ENCODE assay signal across 10 cellular contexts in genomic region chr7:47937065-47937687, GRCh38. TPM values are rescaled to one million over a fixed set of nuclear protein-coding genes. Genes with fewer than 3 reads are reported as not detected.
DNase-seq lines count a peak whose midpoint lies in the region; TF ChIP-seq lines count a peak whose summit lies in the region.
"Had no signal": no experiment of that assay in that cellular context is flagged by ENCODE, and none has a peak within 500 bp of the region (broad histone marks: within the 10 kb centered on the region; RNA-seq: fewer than 3 reads in every experiment).

No MANE protein-coding gene starts in this region.

- POLR2A ChIA-PET in activated CD4-positive, alpha-beta T cell treated with anti-CD3 and anti-CD28 coated beads, Interleukin-2, amount 10 ng/mL, durations not matched to agents 7 days and 5 days (lab: Charles Lee) = no interaction called here

- DNase-seq in activated CD4-positive, alpha-beta T cell treated with anti-CD3 and anti-CD28 coated beads, Interleukin-2, amount 10 ng/mL, durations not matched to agents 7 days and 5 days = peak; percentile 8
- DNase-seq in activated CD4-positive, alpha-beta T cell treated with anti-CD3 and anti-CD28 coated beads, Interleukin-2, amount 50 U/mL, for 1 hour = no peak
- DNase-seq in H7 (peak; percentile 64), NAMALWA (ENCODE audit: low spot score) (peak; percentile 91), coronary artery (ENCODE audit: low spot score) (no peak), SK-N-DZ (ENCODE audit: low spot score) (no peak), glomerular visceral epithelial cell (ENCODE audit: extremely low spot score) (no peak)
- peak; percentile 45 for DNase-seq in stimulated activated CD8-positive, alpha-beta memory T cell treated with anti-CD3 and anti-CD28 coated beads, Interleukin-4, amount 100 ng/mL, for 48 hours
- DNase-seq: NCI-H2029 had no signal

- H3K4me3 ChIP-seq in H7 (ENCODE audit: insufficient read depth, low read depth, low read length) (no peak overlapping the region), coronary artery (no peak overlapping the region)
- H3K4me3 ChIP-seq: thoracic aorta had no signal

- no peaks in the 10 kb centered on the region for H3K36me3 Mint-ChIP-seq in activated CD4-positive, alpha-beta T cell treated with anti-CD3 and anti-CD28 coated beads, Interleukin-2, amount 10 ng/mL, durations not matched to agents 7 days and 5 days (ENCODE audit: low read depth)

- no peaks in the 10 kb centered on the region for H3K27me3 ChIP-seq in H7 (ENCODE audit: control insufficient read depth, insufficient read depth, low read length)

- H3K9me3 Mint-ChIP-seq in activated CD4-positive, alpha-beta T cell treated with anti-CD3 and anti-CD28 coated beads, Interleukin-2, amount 10 ng/mL, durations not matched to agents 7 days and 5 days = no peaks in the 10 kb centered on the region

- H3K36me3 ChIP-seq in H7 (replicated peaks; ENCODE audit: control insufficient read depth, insufficient read depth, low read length) = no peaks in the 10 kb centered on the region
- H3K36me3 ChIP-seq: thoracic aorta had no signal

- H3K4me1 Mint-ChIP-seq in activated CD4-positive, alpha-beta T cell treated with anti-CD3 and anti-CD28 coated beads, Interleukin-2, amount 10 ng/mL, durations not matched to agents 7 days and 5 days = peaks cover 9% of the 10 kb centered on the region

- peak overlapping the region; percentile 43 for H3K27ac Mint-ChIP-seq in activated CD4-positive, alpha-beta T cell treated with anti-CD3 and anti-CD28 coated beads, Interleukin-2, amount 10 ng/mL, durations not matched to agents 7 days and 5 days

- H3K27ac ChIP-seq in coronary artery = no peak overlapping the region
- H3K27ac ChIP-seq: thoracic aorta had no signal

- no peak overlapping the region for H3K4me3 Mint-ChIP-seq in activated CD4-positive, alpha-beta T cell treated with anti-CD3 and anti-CD28 coated beads, Interleukin-2, amount 10 ng/mL, durations not matched to agents 7 days and 5 days

- TF ChIP-seq CTCF in coronary artery (IDR thresholded peaks at IDR 0.05) = no peak

- no peaks in the 10 kb centered on the region for H3K27me3 Mint-ChIP-seq in activated CD4-positive, alpha-beta T cell treated with anti-CD3 and anti-CD28 coated beads, Interleukin-2, amount 10 ng/mL, durations not matched to agents 7 days and 5 days

- CTCF ChIA-PET in activated CD4-positive, alpha-beta T cell treated with anti-CD3 and anti-CD28 coated beads, Interleukin-2, amount 10 ng/mL, durations not matched to agents 7 days and 5 days (lab: Charles Lee) = interaction anchor here (1.2 to 2.0 kb wide), 2 partner anchors 173 to 184 kb away, joined by 3 to 5 read pairs; no protein-coding TSS in a partner anchor

RNA-seq across cellular contexts. Expression of gene PKD1L1, which starts 11.1 kb away (rescaled TPM):
- under 1 TPM; 0.08 to 0.12 TPM for total RNA-seq in activated CD4-positive, alpha-beta T cell treated with anti-CD3 and anti-CD28 coated beads, Interleukin-2, amount 10 ng/mL, durations not matched to agents 7 days and 5 days
- 0.07 and 0.15 TPM in 2 replicates for total RNA-seq in H7 (2014; rRNA removed; shearing (Covaris generic))
- polyA plus RNA-seq in SK-N-DZ (2014; cell fraction: cytosol; rRNA removed) = 0.01 and 0.05 TPM in 2 replicates
- 0.05 TPM in 1 of 2 replicates, not detected in the other for polyA plus RNA-seq in SK-N-DZ (2014; cell fraction: nucleus; rRNA removed)

RNA-seq across cellular contexts. Expression of gene HUS1, which starts 42.2 kb away (rescaled TPM):
- 10 to 100 TPM; 38.5 to 39.4 TPM for total RNA-seq in activated CD4-positive, alpha-beta T cell treated with anti-CD3 and anti-CD28 coated beads, Interleukin-2, amount 10 ng/mL, durations not matched to agents 7 days and 5 days
- 12.2 and 15.9 TPM in 2 replicates for total RNA-seq in H7 (2014; rRNA removed; shearing (Covaris generic))
- polyA plus RNA-seq in SK-N-DZ (2014; cell fraction: cytosol; rRNA removed) = 27.6 and 34.8 TPM in 2 replicates
- polyA plus RNA-seq in SK-N-DZ (2014; cell fraction: nucleus; rRNA removed) = 8.6 and 13.6 TPM in 2 replicates

Comparison
In these comparisons a context has a peak if more than half of its experiments do, and no peak if none do; other contexts are left out.
1. DNase-seq: peak in activated CD4-positive, alpha-beta T cell treated with anti-CD3 and anti-CD28 coated beads, Interleukin-2, amount 10 ng/mL, durations not matched to agents 7 days and 5 days (single experiment), H7 (single experiment), NAMALWA (single experiment) and stimulated activated CD8-positive, alpha-beta memory T cell treated with anti-CD3 and anti-CD28 coated beads, Interleukin-4, amount 100 ng/mL, for 48 hours (single experiment); none in activated CD4-positive, alpha-beta T cell treated with anti-CD3 and anti-CD28 coated beads, Interleukin-2, amount 50 U/mL, for 1 hour (single experiment), coronary artery (single experiment), SK-N-DZ (single experiment) and glomerular visceral epithelial cell (single experiment).